In the genomic region with DNA sequence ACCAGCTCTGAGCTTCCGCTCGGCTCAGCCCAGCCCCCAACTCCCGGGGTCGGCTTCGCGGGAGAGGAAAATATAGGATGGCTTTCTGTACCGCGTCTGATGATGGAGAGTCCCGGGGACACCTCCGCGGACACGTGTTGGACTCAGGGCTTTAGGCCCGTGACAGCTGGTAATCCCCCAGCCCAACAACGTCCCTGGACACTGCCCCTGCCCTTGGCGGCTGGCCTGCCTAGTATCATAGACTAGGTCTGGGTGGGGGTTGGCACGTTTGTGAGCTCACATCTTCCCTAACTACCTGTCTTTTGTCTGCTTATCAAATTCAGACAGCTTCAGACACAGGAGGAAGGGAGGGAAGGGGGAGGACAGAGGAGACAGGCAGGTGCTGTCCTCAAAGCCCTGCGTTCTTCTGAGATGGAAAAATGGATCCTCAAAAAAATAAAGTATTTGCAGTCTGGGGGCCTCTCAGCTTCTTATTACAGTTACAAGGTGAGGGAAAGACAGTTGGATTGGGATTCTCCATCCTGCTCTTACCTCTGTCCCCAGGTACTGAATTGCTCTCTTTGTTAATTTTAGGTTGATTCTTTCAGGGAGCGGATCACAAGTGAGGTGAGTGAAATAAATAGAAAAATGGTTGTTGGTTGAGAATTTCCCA, we compare ENCODE assay signal across 8 cellular contexts. TPM values are rescaled to one million over a fixed set of nuclear protein-coding genes. Genes with fewer than 3 reads are reported as not detected.
DNase-seq lines count a peak whose midpoint lies in the region; ATAC-seq and TF ChIP-seq lines count a peak whose summit lies in the region.

No MANE protein-coding gene starts in this region.

- peak overlapping the region; percentile 99 for H3K27ac Mint-ChIP-seq in activated CD4-positive, alpha-beta T cell treated with anti-CD3 and anti-CD28 coated beads, Interleukin-2, amount 10 ng/mL, durations not matched to agents 7 days and 5 days
- peak overlapping the region; percentile 98 for H3K27ac Mint-ChIP-seq in progenitor cell of endocrine pancreas

- H3K4me3 ChIP-seq in RWPE2 (ENCODE audit: severe bottlenecking) = peak overlapping the region; percentile 69
- peak overlapping the region; percentile 81 for H3K4me3 ChIP-seq in fibroblast of mammary gland (ENCODE audit: control insufficient read depth, low read depth, low read length)

- peak; percentile 24; the same call in 2 of the 3 replicates for ATAC-seq in RWPE2 (ENCODE audit: low read depth)

- TF ChIP-seq CTCF in RWPE2 (IDR thresholded peaks at IDR 0.05; ENCODE audit: poor library complexity, severe bottlenecking) (no peak), fibroblast of mammary gland (conservative IDR thresholded peaks at IDR 0.05; ENCODE audit: control insufficient read depth, insufficient read depth, low read depth, low read length) (no peak), progenitor cell of endocrine pancreas (IDR thresholded peaks at IDR 0.05; ENCODE audit: unreplicated experiment) (no peak)

- peaks cover 47% of the 10 kb centered on the region for H3K36me3 ChIP-seq in RWPE2 (ENCODE audit: low read depth)

- CTCF ChIA-PET in activated CD4-positive, alpha-beta T cell treated with anti-CD3 and anti-CD28 coated beads, Interleukin-2, amount 10 ng/mL, durations not matched to agents 7 days and 5 days (lab: Charles Lee) = interaction anchor here (0.5 to 5.0 kb wide), 5 partner anchors 9 to 144 kb away, joined by 3 to 29 read pairs (median 3); a partner anchor contains a TSS

- peaks cover 35% of the 10 kb centered on the region for H3K36me3 Mint-ChIP-seq in activated CD4-positive, alpha-beta T cell treated with anti-CD3 and anti-CD28 coated beads, Interleukin-2, amount 10 ng/mL, durations not matched to agents 7 days and 5 days (ENCODE audit: low read depth)
- peaks cover 11% of the 10 kb centered on the region for H3K36me3 Mint-ChIP-seq in progenitor cell of endocrine pancreas (ENCODE audit: insufficient read depth)

- H3K27me3 Mint-ChIP-seq in activated CD4-positive, alpha-beta T cell treated with anti-CD3 and anti-CD28 coated beads, Interleukin-2, amount 10 ng/mL, durations not matched to agents 7 days and 5 days = no peaks in the 10 kb centered on the region
- peaks cover 4% of the 10 kb centered on the region for H3K27me3 Mint-ChIP-seq in progenitor cell of endocrine pancreas

- POLR2A ChIA-PET in activated CD4-positive, alpha-beta T cell treated with anti-CD3 and anti-CD28 coated beads, Interleukin-2, amount 10 ng/mL, durations not matched to agents 7 days and 5 days (lab: Charles Lee) = interaction anchor here (1.1 kb wide), 1 partner anchor 11 kb away, joined by 3 read pairs; a partner anchor contains a TSS

- peak; percentile 10 for DNase-seq in activated CD4-positive, alpha-beta T cell treated with anti-CD3 and anti-CD28 coated beads, Interleukin-2, amount 10 ng/mL, durations not matched to agents 7 days and 5 days
- no peak for DNase-seq in activated CD4-positive, alpha-beta T cell treated with anti-CD3 and anti-CD28 coated beads, Interleukin-2, amount 50 U/mL, for 4 hours
- no peak for DNase-seq in RWPE2 (ENCODE audit: low spot score)
- DNase-seq in fibroblast of mammary gland (ENCODE audit: low read depth) = no peak
- DNase-seq in progenitor cell of endocrine pancreas (ENCODE audit: low spot score, unreplicated experiment) = no peak
- DNase-seq in DMS79 (lab: John Stamatoyannopoulos, UW) = no peak
- no peak for DNase-seq in NCI-H748 (lab: John Stamatoyannopoulos, UW; ENCODE audit: unreplicated experiment)
- no peak for DNase-seq in NCI-H774 (lab: John Stamatoyannopoulos, UW)

- H3K4me1 ChIP-seq in RWPE2 (ENCODE audit: insufficient read depth, poor library complexity, severe bottlenecking) = peaks cover 12% of the 10 kb centered on the region

- H3K27ac ChIP-seq in RWPE2 (ENCODE audit: poor library complexity, severe bottlenecking) = peak overlapping the region; percentile 50

- H3K4me1 Mint-ChIP-seq in activated CD4-positive, alpha-beta T cell treated with anti-CD3 and anti-CD28 coated beads, Interleukin-2, amount 10 ng/mL, durations not matched to agents 7 days and 5 days = peaks cover 24% of the 10 kb centered on the region
- H3K4me1 Mint-ChIP-seq in progenitor cell of endocrine pancreas (ENCODE audit: low read depth) = peaks cover 18% of the 10 kb centered on the region

- H3K4me3 Mint-ChIP-seq in activated CD4-positive, alpha-beta T cell treated with anti-CD3 and anti-CD28 coated beads, Interleukin-2, amount 10 ng/mL, durations not matched to agents 7 days and 5 days = peak overlapping the region; percentile 94
- H3K4me3 Mint-ChIP-seq in progenitor cell of endocrine pancreas (ENCODE audit: low read depth) = peak overlapping the region; percentile 95

- H3K9me3 ChIP-seq in RWPE2 (ENCODE audit: severe bottlenecking) = no peaks in the 10 kb centered on the region

- no peaks in the 10 kb centered on the region for H3K27me3 ChIP-seq in RWPE2 (ENCODE audit: insufficient read depth, poor library complexity, severe bottlenecking)

- H3K9me3 Mint-ChIP-seq in activated CD4-positive, alpha-beta T cell treated with anti-CD3 and anti-CD28 coated beads, Interleukin-2, amount 10 ng/mL, durations not matched to agents 7 days and 5 days = no peaks in the 10 kb centered on the region
- H3K9me3 Mint-ChIP-seq in progenitor cell of endocrine pancreas (ENCODE audit: low read depth) = no peaks in the 10 kb centered on the region

RNA-seq across cellular contexts. Expression of a gene that starts 0.7 kb away (rescaled TPM):
- total RNA-seq in activated CD4-positive, alpha-beta T cell treated with anti-CD3 and anti-CD28 coated beads, Interleukin-2, amount 10 ng/mL, durations not matched to agents 7 days and 5 days = 100 to 1,000 TPM; 110 to 111 TPM
- 121 and 129 TPM in 2 replicates for total RNA-seq in progenitor cell of endocrine pancreas

RNA-seq across cellular contexts. Expression of a gene that starts 9.8 kb away (rescaled TPM):
- 10 to 100 TPM; 87.0 to 87.6 TPM for total RNA-seq in activated CD4-positive, alpha-beta T cell treated with anti-CD3 and anti-CD28 coated beads, Interleukin-2, amount 10 ng/mL, durations not matched to agents 7 days and 5 days
- 63.4 and 67.1 TPM in 2 replicates for total RNA-seq in progenitor cell of endocrine pancreas

RNA-seq across cellular contexts. Expression of a gene that starts 10.5 kb away (rescaled TPM):
- 1 to 10 TPM; 1.5 to 1.9 TPM for total RNA-seq in activated CD4-positive, alpha-beta T cell treated with anti-CD3 and anti-CD28 coated beads, Interleukin-2, amount 10 ng/mL, durations not matched to agents 7 days and 5 days
- total RNA-seq in progenitor cell of endocrine pancreas = 4.1 and 4.3 TPM in 2 replicates

RNA-seq across cellular contexts. Expression of a gene that starts 17.1 kb away (rescaled TPM):
- under 1 TPM; 0.56 to 0.79 TPM for total RNA-seq in activated CD4-positive, alpha-beta T cell treated with anti-CD3 and anti-CD28 coated beads, Interleukin-2, amount 10 ng/mL, durations not matched to agents 7 days and 5 days
- total RNA-seq in progenitor cell of endocrine pancreas = 1.2 and 2.6 TPM in 2 replicates

RNA-seq across cellular contexts. Expression of a gene that starts 35.2 kb away (rescaled TPM):
- not detected for total RNA-seq in activated CD4-positive, alpha-beta T cell treated with anti-CD3 and anti-CD28 coated beads, Interleukin-2, amount 10 ng/mL, durations not matched to agents 7 days and 5 days
- total RNA-seq in progenitor cell of endocrine pancreas = not detected in 2 replicates
